ENCODE assay signal across 32 cellular contexts in the genomic region with DNA sequence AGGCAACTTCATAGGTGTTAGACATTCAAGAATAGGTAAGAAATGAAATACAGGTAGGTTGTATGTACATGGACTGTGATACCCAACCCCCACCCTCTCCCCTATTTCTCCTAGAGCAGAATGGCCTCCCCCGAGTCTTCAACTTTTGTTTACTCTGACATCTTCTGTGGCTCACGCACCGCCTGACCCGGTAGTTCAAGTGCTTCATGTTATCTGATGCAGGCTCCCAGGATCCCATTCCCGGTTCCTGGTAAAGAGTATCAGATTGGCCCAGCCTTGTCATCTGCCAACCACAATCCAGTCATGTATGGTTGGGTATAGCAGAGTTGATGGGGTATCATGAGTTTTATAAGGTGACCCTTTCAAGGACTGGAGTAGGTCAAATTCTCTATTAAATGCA. TPM values are rescaled to one million over a fixed set of nuclear protein-coding genes. Genes with fewer than 3 reads are reported as not detected.
"Had no signal": no experiment of that assay in that cellular context is flagged by ENCODE, and none has a peak within 500 bp of the region (broad histone marks: within the 10 kb centered on the region; RNA-seq: fewer than 3 reads in every experiment).

No MANE protein-coding gene starts in this region.

- H3K27ac Mint-ChIP-seq: activated CD4-positive, alpha-beta T cell treated with anti-CD3 and anti-CD28 coated beads, Interleukin-2, amount 10 ng/mL, durations not matched to agents 24 days and 14 days; activated CD8-positive, alpha-beta T cell treated with anti-CD3 and anti-CD28 coated beads for 36 hours; activated naive CD4-positive, alpha-beta T cell treated with anti-CD3 and anti-CD28 coated beads, Interleukin-2, amount 50 U/mL, for 24 hours; activated naive CD8-positive, alpha-beta T cell treated with anti-CD3 and anti-CD28 coated beads, Interleukin-2, amount 10 ng/mL, durations not matched to agents 7 days and 5 days; activated T-helper 2 cell treated with anti-CD3 and anti-CD28 coated beads, Interferon-gamma antibody, Interleukin-2, Interleukin-4, amounts not matched to agents 10 μg/mL and 5 μg/mL and 100 μg/mL, durations not matched to agents 14 hours and 24 hours and 36 hours had no signal

- H3K27ac ChIP-seq: ascending aorta, WERI-Rb-1 had no signal

- ATAC-seq: activated CD8-positive, alpha-beta T cell treated with anti-CD3 and anti-CD28 coated beads for 36 hours had no signal

- H3K4me3 Mint-ChIP-seq: activated CD4-positive, alpha-beta T cell treated with anti-CD3 and anti-CD28 coated beads, Interleukin-2, amount 10 ng/mL, durations not matched to agents 24 days and 14 days; activated CD8-positive, alpha-beta T cell treated with anti-CD3 and anti-CD28 coated beads for 36 hours; activated naive CD4-positive, alpha-beta T cell treated with anti-CD3 and anti-CD28 coated beads, Interleukin-2, amount 50 U/mL, for 24 hours; activated naive CD8-positive, alpha-beta T cell treated with anti-CD3 and anti-CD28 coated beads, Interleukin-2, amount 10 ng/mL, durations not matched to agents 7 days and 5 days had no signal

- H3K27me3 Mint-ChIP-seq: activated CD4-positive, alpha-beta T cell treated with anti-CD3 and anti-CD28 coated beads, Interleukin-2, amount 10 ng/mL, durations not matched to agents 24 days and 14 days; activated CD8-positive, alpha-beta T cell treated with anti-CD3 and anti-CD28 coated beads for 36 hours; activated naive CD4-positive, alpha-beta T cell treated with anti-CD3 and anti-CD28 coated beads, Interleukin-2, amount 50 U/mL, for 24 hours; activated naive CD8-positive, alpha-beta T cell treated with anti-CD3 and anti-CD28 coated beads, Interleukin-2, amount 10 ng/mL, durations not matched to agents 7 days and 5 days had no signal

- H3K27me3 ChIP-seq: ascending aorta had no signal

- DNase-seq: activated CD4-positive, alpha-beta T cell treated with anti-CD3 and anti-CD28 coated beads for 1 hour; activated CD4-positive, alpha-beta T cell treated with anti-CD3 and anti-CD28 coated beads, Interleukin-2, amount 10 ng/mL, durations not matched to agents 24 days and 14 days; activated CD4-positive, alpha-beta T cell treated with anti-CD3 and anti-CD28 coated beads, Interleukin-2, amount 50 U/mL, for 4 hours; activated CD4-positive, CD25-positive, alpha-beta regulatory T cell; activated CD8-positive, alpha-beta T cell treated with anti-CD3 and anti-CD28 coated beads for 36 hours; activated gamma-delta T cell; activated naive CD4-positive, alpha-beta T cell treated with Interleukin-2 at 50 U/mL for 16 hours; activated naive CD8-positive, alpha-beta T cell treated with anti-CD3 and anti-CD28 coated beads, Interleukin-2, amount 10 ng/mL, durations not matched to agents 7 days and 5 days; activated T-cell treated with anti-CD3 and anti-CD28 coated beads, Interleukin-2, amount 50 U/mL, for 1 hour; amygdala; caudate nucleus; NCI-H1105; NCI-H1417 treated with DMSO at 0.1 percent for 48 hours; NCI-H187 treated with DMSO at 0.1 percent for 48 hours; NCI-H2081; NCI-H2171 treated with DMSO at 0.1 percent for 48 hours; NCI-H2227 treated with DMSO at 0.1 percent for 48 hours; NCI-H446; NCI-H526; NCI-H748 treated with DMSO at 0.1 percent for 48 hours; Right ventricle myocardium superior; SW 1271; T-helper 1 cell; T1000; WERI-Rb-1 had no signal

- H3K9me3 Mint-ChIP-seq: activated CD4-positive, alpha-beta T cell treated with anti-CD3 and anti-CD28 coated beads, Interleukin-2, amount 10 ng/mL, durations not matched to agents 24 days and 14 days; activated CD8-positive, alpha-beta T cell treated with anti-CD3 and anti-CD28 coated beads for 36 hours; activated naive CD4-positive, alpha-beta T cell treated with anti-CD3 and anti-CD28 coated beads, Interleukin-2, amount 50 U/mL, for 24 hours; activated T-helper 2 cell treated with anti-CD3 and anti-CD28 coated beads, Interferon-gamma antibody, Interleukin-2, Interleukin-4, amounts not matched to agents 10 μg/mL and 5 μg/mL and 100 μg/mL, durations not matched to agents 14 hours and 24 hours and 36 hours had no signal

- H3K36me3 ChIP-seq: ascending aorta had no signal

- H3K4me3 ChIP-seq: ascending aorta had no signal

- H3K9me3 ChIP-seq: ascending aorta had no signal

RNA-seq across cellular contexts. Expression of gene GPR61, which starts 17.8 kb away (rescaled TPM):
- total RNA-seq: activated CD4-positive, alpha-beta T cell treated with anti-CD3 and anti-CD28 coated beads, Interleukin-2, amount 10 ng/mL, durations not matched to agents 24 days and 14 days; activated CD8-positive, alpha-beta memory T cell treated with anti-CD3 and anti-CD28 coated beads for 36 hours; ascending aorta; M059J; OCI-LY7 had no signal
- polyA plus RNA-seq: adipose tissue had no signal
